25 cellular contexts compared by ENCODE assay signal in the genomic region with DNA sequence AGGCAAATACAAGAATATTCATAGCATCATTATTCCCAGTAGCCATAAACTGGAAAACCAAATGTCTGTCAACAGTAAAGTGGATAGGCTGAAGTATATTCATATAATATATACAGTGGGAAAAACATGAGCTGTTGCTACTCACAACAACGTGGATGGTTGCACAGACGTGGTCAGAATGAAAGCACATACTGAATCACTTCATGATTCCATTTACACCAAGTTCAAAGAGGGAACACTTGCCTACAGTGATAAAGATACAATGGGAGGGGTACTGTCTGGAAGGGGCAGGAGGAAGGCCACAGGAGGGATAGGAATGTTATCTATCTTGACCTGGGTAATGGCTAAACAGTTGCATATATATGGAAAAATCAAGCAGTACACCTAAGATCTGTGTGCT. TPM values are rescaled to one million over a fixed set of nuclear protein-coding genes. Genes with fewer than 3 reads are reported as not detected.
DNase-seq lines count a peak whose midpoint lies in the region; ATAC-seq, FAIRE-seq and TF ChIP-seq lines count a peak whose summit lies in the region.
"Had no signal": no experiment of that assay in that cellular context is flagged by ENCODE, and none has a peak within 500 bp of the region (broad histone marks: within the 10 kb centered on the region; RNA-seq: fewer than 3 reads in every experiment).

No MANE protein-coding gene starts in this region.

- no peaks in the 10 kb centered on the region for H3K4me1 Mint-ChIP-seq in activated CD8-positive, alpha-beta T cell treated with anti-CD3 and anti-CD28 coated beads, Interleukin-2, amount 10 ng/mL, durations not matched to agents 7 days and 5 days (ENCODE audit: low read depth)

- H3K9ac ChIP-seq in GM12878 (ENCODE audit: control insufficient read depth, insufficient read depth, low read length) = no peak overlapping the region
- H3K9ac ChIP-seq: BLaER1 had no signal

- no peak for TF ChIP-seq CTCF in DOHH2 (IDR thresholded peaks at IDR 0.05; ENCODE audit: low read depth, low read length, poor library complexity, severe bottlenecking)
- no peak for TF ChIP-seq CTCF in GM12878 (IDR thresholded peaks at IDR 0.05 in 2 of 3, conservative IDR thresholded peaks at IDR 0.05 in 1 of 3; ENCODE audit: control insufficient read depth in 2 of 3, extremely low read depth in 1 of 3, insufficient read depth in 1 of 3, low read depth in 3 of 3, low read length in 3 of 3)

- peak; percentile 61 for ATAC-seq in GM18907 (IDR thresholded peaks at IDR 0.05; ENCODE audit: unreplicated experiment)
- peak; percentile 46 for ATAC-seq in HG03159 (IDR thresholded peaks at IDR 0.05; ENCODE audit: unreplicated experiment)
- peak; percentile 78 for ATAC-seq in GM12878
- no peak for ATAC-seq in HG03280 (IDR thresholded peaks at IDR 0.05; ENCODE audit: unreplicated experiment)
- no peak for ATAC-seq in activated CD8-positive, alpha-beta T cell treated with anti-CD3 and anti-CD28 coated beads, Interleukin-2, amount 10 ng/mL, durations not matched to agents 7 days and 5 days
- ATAC-seq: HCT116, K562, left cardiac atrium had no signal

- peaks cover 4% of the 10 kb centered on the region; the same call in 1 of the 2 replicates for H3F3A ChIP-seq in DOHH2 (ENCODE audit: control insufficient read depth, insufficient read depth)

- H3K4me3 Mint-ChIP-seq in activated CD8-positive, alpha-beta T cell treated with anti-CD3 and anti-CD28 coated beads, Interleukin-2, amount 10 ng/mL, durations not matched to agents 7 days and 5 days = no peak overlapping the region

- RAD21 ChIA-PET in GM12878 (lab: Charles Lee; ENCODE audit: unreplicated experiment) = interaction anchor here (0.7 to 6.6 kb wide), 3 partner anchors 9 to 15 kb away, joined by 4 to 68 read pairs (median 5); no protein-coding TSS in a partner anchor

- peak; percentile 18 for FAIRE-seq in GM12878 (lab: Jason Lieb, UNC)
- FAIRE-seq: A204.1, bronchial epithelial cell, frontal cortex, K562 had no signal

- peaks cover 11% of the 10 kb centered on the region for H3K36me3 ChIP-seq in DOHH2 (ENCODE audit: control insufficient read depth, low read length)
- H3K36me3 ChIP-seq in GM12878 (ENCODE audit: control insufficient read depth in 2 of 2, insufficient read depth in 2 of 2, low read length in 1 of 2) = no peaks in the 10 kb centered on the region
- H3K36me3 ChIP-seq: spleen had no signal

- DNase-seq in GM12878 (ENCODE audit: low read depth, low spot score) = peak; percentile 40
- no peak for DNase-seq in AG20443 (ENCODE audit: low spot score)
- no peak for DNase-seq in activated CD8-positive, alpha-beta T cell treated with anti-CD3 and anti-CD28 coated beads, Interleukin-2, amount 10 ng/mL, durations not matched to agents 7 days and 5 days
- DNase-seq in NCI-H1436 treated with DMSO at 0.1 percent for 48 hours (lab: John Stamatoyannopoulos, UW) = no peak
- DNase-seq: activated CD4-positive, CD25-positive, alpha-beta regulatory T cell treated with anti-CD3 and anti-CD28 coated beads, Interleukin-2, amount 50 U/mL, for 72 hours; GF-D8; left cardiac atrium; midbrain; NCI-H526 treated with DMSO at 0.1 percent for 48 hours; spleen; T-helper 9 cell; testis had no signal

- no peaks in the 10 kb centered on the region for H3K27me3 ChIP-seq in DOHH2 (ENCODE audit: control insufficient read depth, low read length)
- no peaks in the 10 kb centered on the region for H3K27me3 ChIP-seq in GM12878 (replicated peaks in 1 of 2; ENCODE audit: control insufficient read depth in 2 of 2, insufficient read depth in 2 of 2, low read length in 1 of 2)
- H3K27me3 ChIP-seq: BLaER1, spleen, testis had no signal

- H3K4me3 ChIP-seq in DOHH2 (ENCODE audit: low read length) (peak overlapping the region; percentile 49), GM12878 (0 out of 2 replicates have a peak overlapping the region, but pooled peaks have one; percentile 17)
- H3K4me3 ChIP-seq: BLaER1, K562, spleen, testis had no signal

- no peaks in the 10 kb centered on the region for H3K36me3 Mint-ChIP-seq in activated CD8-positive, alpha-beta T cell treated with anti-CD3 and anti-CD28 coated beads, Interleukin-2, amount 10 ng/mL, durations not matched to agents 7 days and 5 days (ENCODE audit: low read depth)

- peak overlapping the region; percentile 62 for H3K27ac ChIP-seq in DOHH2 (ENCODE audit: low read depth, low read length)
- H3K27ac ChIP-seq in GM12878 (ENCODE audit: control insufficient read depth, insufficient read depth) = peak overlapping the region; percentile 27
- H3K27ac ChIP-seq: BLaER1, epithelial cell of prostate, HL-60, spleen, testis had no signal

- POLR2A ChIA-PET in GM12878 (lab: Charles Lee) = interaction anchor here (0.6 to 2.7 kb wide), 3 partner anchors 9 to 16 kb away, joined by 3 to 11 read pairs (median 4); no protein-coding TSS in a partner anchor
- POLR2A ChIA-PET in activated CD8-positive, alpha-beta T cell treated with anti-CD3 and anti-CD28 coated beads, Interleukin-2, amount 10 ng/mL, durations not matched to agents 7 days and 5 days (lab: Charles Lee) = no interaction called here

- H3K27ac Mint-ChIP-seq in activated CD8-positive, alpha-beta T cell treated with anti-CD3 and anti-CD28 coated beads, Interleukin-2, amount 10 ng/mL, durations not matched to agents 7 days and 5 days = no peak overlapping the region
- H3K27ac Mint-ChIP-seq: activated T-helper 2 cell treated with anti-CD3 and anti-CD28 coated beads, Interferon-gamma antibody, Interleukin-2, Interleukin-4, amounts not matched to agents 10 μg/mL and 5 μg/mL and 100 μg/mL, durations not matched to agents 14 hours and 24 hours and 36 hours had no signal

- TF ChIP-seq POLR2A in GM12878 (IDR thresholded peaks at IDR 0.05; ENCODE audit: low read depth, low read length) = no peak

- peak in 1 of 2 experiments; percentile 68; a peak in 1 of 4 replicates for TF ChIP-seq EP300 in GM12878 (IDR thresholded peaks at IDR 0.05; ENCODE audit: borderline replicate concordance in 1 of 2, control insufficient read depth in 1 of 2, low read depth in 2 of 2, low read length in 2 of 2)

- intact Hi-C loops in GM12878 (cut with micrococcal nuclease; ENCODE audit: unreplicated experiment) = no loop called here

- in situ Hi-C loops in GM12878 (cut with MboI) = loop anchor here (25.0 kb wide), 1 partner anchor 1827 kb away; a partner anchor contains a TSS

- peak overlapping the region; percentile 40; the same call in 1 of the 2 replicates for H2AFZ ChIP-seq in GM12878 (ENCODE audit: control insufficient read depth, low read depth, low read length)

- H3K4me2 ChIP-seq in DOHH2 (ENCODE audit: low read length) = peak overlapping the region; percentile 63
- H3K4me2 ChIP-seq in GM12878 (ENCODE audit: control insufficient read depth, insufficient read depth) = peak overlapping the region; percentile 74
- H3K4me2 ChIP-seq: BLaER1 had no signal

- CTCF ChIA-PET in GM12878 (lab: Yijun Ruan, JAX) = interaction anchor here (0.6 to 6.5 kb wide), 6 partner anchors 8 to 211 kb away, joined by 3 to 50 read pairs (median 5); no protein-coding TSS in a partner anchor
- CTCF ChIA-PET in activated CD8-positive, alpha-beta T cell treated with anti-CD3 and anti-CD28 coated beads, Interleukin-2, amount 10 ng/mL, durations not matched to agents 7 days and 5 days (lab: Charles Lee) = no interaction called here

- no peaks in the 10 kb centered on the region for H3K9me3 Mint-ChIP-seq in activated CD8-positive, alpha-beta T cell treated with anti-CD3 and anti-CD28 coated beads, Interleukin-2, amount 10 ng/mL, durations not matched to agents 7 days and 5 days (ENCODE audit: insufficient read depth)
- H3K9me3 Mint-ChIP-seq: activated T-helper 2 cell treated with anti-CD3 and anti-CD28 coated beads, Interferon-gamma antibody, Interleukin-2, Interleukin-4, amounts not matched to agents 10 μg/mL and 5 μg/mL and 100 μg/mL, durations not matched to agents 14 hours and 24 hours and 36 hours had no signal

- BruUV-seq in GM12878 (replicated peaks; lab: Mats Ljungman, UMichigan) = no TSS peak

- H3K4me1 ChIP-seq in DOHH2 (ENCODE audit: control insufficient read depth, low read length) (peaks cover 50% of the 10 kb centered on the region), GM12878 (ENCODE audit: control insufficient read depth, insufficient read depth, low read length) (peaks cover 26% of the 10 kb centered on the region)
- H3K4me1 ChIP-seq: testis had no signal

- WGBS in GM12878 (ENCODE audit: insufficient coverage, insufficient replicate concordance, low lambda C conversion rate, missing lambda C conversion rate) = 1% methylated on average over 2 of the region's 2 CpGs

- H3K27me3 Mint-ChIP-seq in activated CD8-positive, alpha-beta T cell treated with anti-CD3 and anti-CD28 coated beads, Interleukin-2, amount 10 ng/mL, durations not matched to agents 7 days and 5 days (ENCODE audit: low read depth) = no peaks in the 10 kb centered on the region

- SMC1A ChIA-PET in GM12878 (lab: Charles Lee; ENCODE audit: uncharacterized antibody, unreplicated experiment) = interaction anchor here (0.8 to 3.2 kb wide), 10 partner anchors 8 to 213 kb away, joined by 3 to 14 read pairs (median 6); no protein-coding TSS in a partner anchor

- H4K20me1 ChIP-seq in DOHH2 (ENCODE audit: control insufficient read depth, insufficient read depth, low read depth, low read length) (no peaks in the 10 kb centered on the region), GM12878 (ENCODE audit: control insufficient read depth, insufficient read depth) (no peaks in the 10 kb centered on the region)
- H4K20me1 ChIP-seq: BLaER1 had no signal

- no peak for TF ChIP-seq RAD21 in GM12878 (IDR thresholded peaks at IDR 0.05; ENCODE audit: insufficient read depth, low read depth, low read length)

- H3K79me2 ChIP-seq in DOHH2 (ENCODE audit: control insufficient read depth, low read length) (peaks cover 97% of the 10 kb centered on the region), GM12878 (ENCODE audit: control insufficient read depth, insufficient read depth, low read length) (peaks cover 71% of the 10 kb centered on the region)

- H3K9me2 ChIP-seq in DOHH2 (replicated peaks; ENCODE audit: control insufficient read depth, low read length) = no peaks in the 10 kb centered on the region

- no peaks in the 10 kb centered on the region; the same call in 1 of the 2 replicates for H3K9me3 ChIP-seq in DOHH2 (ENCODE audit: control insufficient read depth, insufficient read depth, low read length)
- H3K9me3 ChIP-seq in GM12878 (replicated peaks; ENCODE audit: control insufficient read depth, insufficient read depth, low read length) = no peaks in the 10 kb centered on the region; the same call in none of the 3 replicates
- H3K9me3 ChIP-seq: testis had no signal

RNA-seq across cellular contexts. Expression of a gene that starts 25.3 kb away (rescaled TPM):
- total RNA-seq in GM12878 (2013; cell fraction: nucleolus; rRNA removed) = 108 and 115 TPM in 2 replicates
- total RNA-seq in GM12878 (2014; rRNA removed) (22.2 and 23.1 TPM in 2 replicates), GM12878 (2014; rRNA removed; fragmentation: Illumina TruSeq; extraction: Trizol) (17.5 and 19.7 TPM in 2 replicates), GM12878 (2021) (24.6 and 24.8 TPM in 2 replicates)
- polyA plus RNA-seq in GM12878 (2011; ENCODE audit: low read depth) = 4.4 TPM
- polyA plus RNA-seq in GM12878 (2011; rRNA removed) (12.1 and 18.8 TPM in 2 replicates), GM12878 (2014; fragmentation: Illumina TruSeq; extraction: Trizol) (19.8 and 23.3 TPM in 2 replicates), GM12878 (2014; fragmentation: Nextera tagmentation; extraction: Ambion mirVana) (1 to 10 TPM; 2.7 to 3.1 TPM), GM12878 (2014; rRNA removed) (10.6 and 12.5 TPM in 2 replicates), GM12878 (2016; fragmentation: Nextera tagmentation; extraction: Ambion mirVana) (10 to 100 TPM; 15.9 to 19.3 TPM)
- 15.4 and 20.5 TPM in 2 replicates for polyA plus RNA-seq in GM12878 (2011; cell fraction: cytosol; rRNA removed)
- polyA plus RNA-seq in GM12878 (2011; cell fraction: nucleus; rRNA removed) = 18.9 and 19.3 TPM in 2 replicates
- polyA plus RNA-seq in GM12878 (2012) = 7.5 and 9.0 TPM in 2 replicates
- polyA minus RNA-seq in GM12878 (2011; rRNA and poly(A)+ RNA removed) = 43.5 and 47.3 TPM in 2 replicates
- polyA minus RNA-seq in GM12878 (2011; cell fraction: cytosol; rRNA and poly(A)+ RNA removed) = 10.4 and 13.5 TPM in 2 replicates
- 31.8 and 43.5 TPM in 2 replicates for polyA minus RNA-seq in GM12878 (2011; cell fraction: nucleus; rRNA and poly(A)+ RNA removed)
- total RNA-seq in activated CD8-positive, alpha-beta T cell treated with anti-CD3 and anti-CD28 coated beads, Interleukin-2, amount 10 ng/mL, durations not matched to agents 7 days and 5 days = under 1 TPM; 0.53 to 0.57 TPM

Comparison
In these comparisons a context has a peak if more than half of its experiments do, and no peak if none do; other contexts are left out.
1. ATAC-seq: peak in GM18907 (single experiment), HG03159 (single experiment) and GM12878 (single experiment); none in HG03280 (single experiment) and activated CD8-positive, alpha-beta T cell treated with anti-CD3 and anti-CD28 coated beads, Interleukin-2, amount 10 ng/mL, durations not matched to agents 7 days and 5 days (single experiment).
2. RNA of a gene that starts 25.3 kb away (total RNA-seq): 17.5 to 115 TPM in GM12878; 0.53 to 0.57 TPM in activated CD8-positive, alpha-beta T cell treated with anti-CD3 and anti-CD28 coated beads, Interleukin-2, amount 10 ng/mL, durations not matched to agents 7 days and 5 days; every median in the first group is over 10 times any median in the second.